Comparison of ENCODE assay signal across 9 cellular contexts in the genomic region with DNA sequence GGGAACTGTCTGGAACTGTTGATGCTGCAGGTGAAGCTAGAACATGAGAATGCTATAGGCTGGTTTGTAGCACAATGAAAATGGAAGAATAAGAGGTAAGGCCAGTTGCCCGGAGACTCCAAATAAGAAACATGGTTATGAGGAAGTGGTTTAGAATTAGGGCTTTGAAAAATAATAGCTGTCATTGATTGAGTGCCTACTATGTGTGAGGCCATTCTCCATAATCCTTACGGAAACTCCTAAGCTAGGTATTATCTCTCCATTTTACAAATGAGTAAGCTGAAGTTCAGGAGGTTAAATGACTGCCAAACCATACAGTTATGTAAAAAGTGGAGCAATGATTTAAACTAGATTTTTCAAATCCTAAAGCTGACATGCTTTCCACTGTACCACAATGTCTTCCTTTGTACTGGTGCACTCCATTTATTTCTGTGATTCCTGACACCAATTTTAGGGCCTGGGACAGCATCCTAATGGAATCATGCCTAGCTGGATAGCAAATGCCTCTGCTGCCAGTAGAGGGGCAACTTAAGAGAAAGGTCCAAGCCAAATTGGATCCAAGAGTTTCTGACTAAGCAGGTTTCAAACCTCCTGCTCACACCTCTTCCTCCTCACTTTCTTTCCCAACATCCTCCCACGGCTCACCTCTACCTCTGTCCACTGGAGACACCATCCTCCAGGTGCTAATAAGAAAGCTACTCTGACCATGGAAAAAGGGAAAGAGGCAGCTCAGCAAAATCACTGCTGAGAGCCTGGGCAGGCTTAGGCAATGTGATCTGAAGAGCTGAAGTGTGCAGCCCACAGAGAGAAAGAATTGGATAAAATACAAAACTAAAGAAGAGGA. TPM values are rescaled to one million over a fixed set of nuclear protein-coding genes. Genes with fewer than 3 reads are reported as not detected.
DNase-seq lines count a peak whose midpoint lies in the region; ATAC-seq and TF ChIP-seq lines count a peak whose summit lies in the region.
"Had no signal": no experiment of that assay in that cellular context is flagged by ENCODE, and none has a peak within 500 bp of the region (broad histone marks: within the 10 kb centered on the region; RNA-seq: fewer than 3 reads in every experiment).

No MANE protein-coding gene starts in this region.

- H3K4me1 ChIP-seq in foreskin keratinocyte (peaks cover 24% of the 10 kb centered on the region), psoas muscle (no peaks in the 10 kb centered on the region), tibial artery (peaks cover 0 to 25% (median 4%) of the 10 kb centered on the region in 4 donors)

- H3K27me3 ChIP-seq in foreskin keratinocyte (no peaks in the 10 kb centered on the region), psoas muscle (ENCODE audit: insufficient read depth in 3 of 3, low read length in 2 of 3) (no peaks in the 10 kb centered on the region), tibial artery (no peaks in the 10 kb centered on the region)

- DNase-seq in LHCN-M2 (ENCODE audit: low read depth) (peak; percentile 18), foreskin keratinocyte (peak in 1 of 2 donors; percentile 71), psoas muscle (no peak), NAMALWA (ENCODE audit: low spot score) (no peak), tibial artery (no peak), globus pallidus (ENCODE audit: low spot score) (no peak)

- TF ChIP-seq CTCF in GM12872 (IDR thresholded peaks at IDR 0.05; ENCODE audit: insufficient read depth, low read depth, low read length), result peak; percentile 19; the same call in 1 of the 3 replicates
- TF ChIP-seq CTCF in foreskin keratinocyte (conservative IDR thresholded peaks at IDR 0.05), result peak; percentile 52
- no peak for TF ChIP-seq CTCF in psoas muscle (IDR thresholded peaks at IDR 0.05)
- TF ChIP-seq CTCF in tibial artery (IDR thresholded peaks at IDR 0.05), result no peak

- no peaks in the 10 kb centered on the region for H3K36me3 ChIP-seq in psoas muscle (ENCODE audit: insufficient read depth in 1 of 2, low read depth in 1 of 2)
- H3K36me3 ChIP-seq in tibial artery, result no peaks in the 10 kb centered on the region

- H3K9me3 ChIP-seq in psoas muscle, result no peaks in the 10 kb centered on the region
- H3K9me3 ChIP-seq in tibial artery, result no peaks in the 10 kb centered on the region

- H3K4me3 ChIP-seq in psoas muscle (no peak overlapping the region), tibial artery (no peak overlapping the region)

- intact Hi-C loops in psoas muscle (cut with DNase I) (no loop called here), tibial artery (cut with DNase I; ENCODE audit: low total_unique reads) (no loop called here)

- 85 to 90% (median 90%) methylated on average over 3 of the region's 3 CpGs for WGBS in psoas muscle, 3 donors

- peak overlapping the region; percentile 99 for H3K27ac ChIP-seq in foreskin keratinocyte
- no peak overlapping the region for H3K27ac ChIP-seq in psoas muscle
- no peak overlapping the region for H3K27ac ChIP-seq in tibial artery

- ATAC-seq in GM21723 (IDR thresholded peaks at IDR 0.05; ENCODE audit: unreplicated experiment) (peak; percentile 50), foreskin keratinocyte (peak; percentile 74), psoas muscle (no peak)
- ATAC-seq: HCT116 had no signal

RNA-seq across cellular contexts. Expression of a gene that starts 46.9 kb away (rescaled TPM):
- 168 and 186 TPM in 2 replicates for total RNA-seq in LHCN-M2 (2014; rRNA removed)
- polyA plus RNA-seq in LHCN-M2 (2012), result 119 TPM
- total RNA-seq in foreskin keratinocyte, result 193 and 213 TPM in 2 replicates
- 60.7 and 63.3 TPM in 2 replicates for polyA plus RNA-seq in foreskin keratinocyte
- total RNA-seq in psoas muscle, result 100 to 1,000 TPM in 3 of 4 donors, 10 to 100 TPM in 1; 79.8 to 123 (median 115) TPM
- 10 to 100 TPM; 42.0 to 89.1 (median 60.9) TPM for polyA plus RNA-seq in psoas muscle

Comparison
In these comparisons a context has a peak if more than half of its experiments do, and no peak if none do; other contexts are left out.
1. CTCF ChIP-seq: peak in GM12872 (single experiment) and foreskin keratinocyte (single experiment); none in psoas muscle (single experiment) and tibial artery (0 of 2).
2. ATAC-seq: peak in GM21723 (single experiment) and foreskin keratinocyte (single experiment); none in psoas muscle (0 of 4).